21 cellular contexts compared by ENCODE assay signal in the genomic region with DNA sequence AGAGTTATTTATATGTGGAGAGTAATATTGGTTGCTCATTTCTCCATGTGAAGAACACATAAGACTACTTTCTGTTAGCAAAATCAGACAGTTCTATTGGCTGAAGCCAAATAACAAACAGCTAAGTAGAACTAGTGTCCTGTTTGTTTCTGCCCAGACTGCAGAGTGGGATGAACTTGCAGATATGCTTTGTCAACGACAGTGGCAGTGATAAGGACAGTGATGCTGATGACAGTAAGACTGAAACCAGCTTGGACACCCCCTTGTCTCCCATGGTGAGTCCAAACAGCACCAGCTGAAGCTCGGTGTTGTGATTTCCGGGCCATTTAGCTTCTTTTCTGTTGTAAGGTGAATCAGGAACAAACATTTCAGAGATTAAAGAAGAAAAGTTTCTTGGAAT. TPM values are rescaled to one million over a fixed set of nuclear protein-coding genes. Genes with fewer than 3 reads are reported as not detected.
A peak's percentile ranks its signal among the peaks of the same experiment; 100 is the strongest.
DNase-seq lines count a peak whose midpoint lies in the region; ATAC-seq lines count a peak whose summit lies in the region.
"Had no signal": no experiment of that assay in that cellular context is flagged by ENCODE, and none has a peak within 500 bp of the region (broad histone marks: within the 10 kb centered on the region; RNA-seq: fewer than 3 reads in every experiment).

No MANE protein-coding gene starts in this region.

- no peaks in the 10 kb centered on the region for H3K36me3 Mint-ChIP-seq in activated T-cell treated with anti-CD3 and anti-CD28 coated beads, Interleukin-2, amount 50 U/mL, for 4 hours (ENCODE audit: insufficient read depth)

- intact Hi-C loops in Right ventricle myocardium superior (cut with DNase I) (loop anchor here (5.0 kb wide), 1 partner anchor 116 kb away; no protein-coding TSS in a partner anchor), Right ventricle myocardium inferior (cut with DNase I) (loop anchor here (2.0 kb wide), 1 partner anchor 117 kb away; no protein-coding TSS in a partner anchor)

- no peak for DNase-seq in Right ventricle myocardium superior
- DNase-seq in Right ventricle myocardium inferior (ENCODE audit: missing footprints), result no peak
- peak; percentile 42 for DNase-seq in superior temporal gyrus (ENCODE audit: extremely low spot score)
- DNase-seq in NCI-H526 treated with DMSO at 0.1 percent for 48 hours (lab: John Stamatoyannopoulos, UW), result no peak
- no peak for DNase-seq in activated T-cell treated with anti-CD3 and anti-CD28 coated beads, Interleukin-2, amount 50 U/mL, for 4 hours
- no peak for DNase-seq in activated T-cell treated with anti-CD3 and anti-CD28 coated beads, Interleukin-2, amount 50 U/mL, for 48 hours
- DNase-seq: activated naive CD4-positive, alpha-beta T cell; glutamatergic neuron; Kasumi-1; mesendoderm; NCI-H1417; NK-92 treated with Interleukin-12 subunit alpha and Interleukin-12 subunit beta, amount 100 ng/mL, for 24 hours; SHP77; stimulated activated CD4-positive, alpha-beta T cell treated with anti-CD3 and anti-CD28 coated beads, Interleukin-2, amount 100 ng/mL, for 24 hours; T-helper 2 cell; testis had no signal

- H3K27me3 Mint-ChIP-seq in activated T-cell treated with anti-CD3 and anti-CD28 coated beads, Interleukin-2, amount 50 U/mL, for 4 hours (ENCODE audit: low read depth), result peaks cover 4% of the 10 kb centered on the region
- H3K27me3 Mint-ChIP-seq: dendritic cell treated with granulocyte-macrophage colony-stimulating factor and Interleukin-4, amounts not matched to agents 40 ng/mL and 50 ng/mL, for 4 days had no signal

- no peak overlapping the region for H3K4me3 Mint-ChIP-seq in activated T-cell treated with anti-CD3 and anti-CD28 coated beads, Interleukin-2, amount 50 U/mL, for 4 hours
- H3K4me3 Mint-ChIP-seq: dendritic cell treated with granulocyte-macrophage colony-stimulating factor and Interleukin-4, amounts not matched to agents 40 ng/mL and 50 ng/mL, for 4 days; neural crest cell had no signal

- H3K9me3 Mint-ChIP-seq in activated T-cell treated with anti-CD3 and anti-CD28 coated beads, Interleukin-2, amount 50 U/mL, for 4 hours, result no peaks in the 10 kb centered on the region
- H3K9me3 Mint-ChIP-seq: dendritic cell treated with granulocyte-macrophage colony-stimulating factor and Interleukin-4, amounts not matched to agents 40 ng/mL and 50 ng/mL, for 4 days; neural crest cell had no signal

- ATAC-seq in Right ventricle myocardium superior (ENCODE audit: poor library complexity) (peak; percentile 14), Right ventricle myocardium inferior (no peak), HG02623 (IDR thresholded peaks at IDR 0.05; ENCODE audit: unreplicated experiment) (peak; percentile 59), HG03469 (IDR thresholded peaks at IDR 0.05; ENCODE audit: unreplicated experiment) (peak; percentile 65)
- no peak for ATAC-seq in activated T-cell treated with anti-CD3 and anti-CD28 coated beads, Interleukin-2, amount 50 U/mL, for 4 hours
- ATAC-seq: sciatic nerve had no signal

- H3K4me1 Mint-ChIP-seq in activated T-cell treated with anti-CD3 and anti-CD28 coated beads, Interleukin-2, amount 50 U/mL, for 4 hours (ENCODE audit: low read depth), result no peaks in the 10 kb centered on the region

RNA-seq across cellular contexts. Expression of a gene that starts 46.4 kb away (rescaled TPM):
- total RNA-seq in Right ventricle myocardium superior (56.2 TPM), Right ventricle myocardium inferior (55.5 TPM)
- total RNA-seq in activated T-cell treated with anti-CD3 and anti-CD28 coated beads, Interleukin-2, amount 50 U/mL, for 4 hours, result not detected

Comparison
In these comparisons a context has a peak if more than half of its experiments do, and no peak if none do; other contexts are left out.
1. ATAC-seq: peak in Right ventricle myocardium superior (single experiment), HG02623 (single experiment) and HG03469 (single experiment); none in Right ventricle myocardium inferior (single experiment) and activated T-cell treated with anti-CD3 and anti-CD28 coated beads, Interleukin-2, amount 50 U/mL, for 4 hours (0 of 2).
2. RNA of a gene that starts 46.4 kb away (total RNA-seq): 56.2 TPM in Right ventricle myocardium superior (single experiment) and 55.5 TPM in Right ventricle myocardium inferior (single experiment); not detected in activated T-cell treated with anti-CD3 and anti-CD28 coated beads, Interleukin-2, amount 50 U/mL, for 4 hours; every median in the first group is over 10 times any median in the second.